In the genomic region with DNA sequence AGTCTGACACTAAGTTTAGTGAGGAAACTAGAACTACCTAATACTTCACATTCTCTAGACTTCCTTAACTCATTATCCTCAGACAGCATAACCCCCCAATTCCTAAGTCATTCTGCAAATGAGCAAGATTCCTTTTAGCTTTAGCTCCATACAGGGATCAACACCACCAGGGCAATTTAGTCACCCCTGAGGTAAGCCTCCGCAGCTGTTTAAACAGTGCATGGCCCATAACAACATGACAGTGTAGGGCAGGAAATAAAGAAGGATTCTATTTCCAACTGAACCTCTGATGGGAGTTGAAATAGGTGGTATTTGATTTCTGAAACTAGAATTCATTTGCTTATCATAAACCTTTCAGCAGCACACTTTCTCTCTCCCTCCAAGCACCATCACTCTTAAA, we compare ENCODE assay signal across 2 cellular contexts.
TF ChIP-seq lines count a peak whose summit lies in the region.

No MANE protein-coding gene starts in this region.

TF ChIP-seq in GM23338, 12 proteins besides CTCF, POLR2A, EP300 and RAD21 (continues in another document):
- TF ChIP-seq ZNF331 (CRISPR knock-in tag; IDR thresholded peaks at IDR 0.05; ENCODE audit: low read depth) (no peak), NANOG (IDR thresholded peaks at IDR 0.05; ENCODE audit: borderline replicate concordance) (no peak), CREB1 (CRISPR knock-in tag; IDR thresholded peaks at IDR 0.05; ENCODE audit: low read depth) (no peak), JUNB (IDR thresholded peaks at IDR 0.05; ENCODE audit: unreplicated experiment) (no peak), EZH2 (IDR thresholded peaks at IDR 0.05; ENCODE audit: low read depth, unreplicated experiment) (no peak), EZH2phosphoT487 (IDR thresholded peaks at IDR 0.05; ENCODE audit: unreplicated experiment) (no peak), STAT1 (IDR thresholded peaks at IDR 0.05; ENCODE audit: unreplicated experiment) (no peak)
- TF ChIP-seq, protein P1, sequence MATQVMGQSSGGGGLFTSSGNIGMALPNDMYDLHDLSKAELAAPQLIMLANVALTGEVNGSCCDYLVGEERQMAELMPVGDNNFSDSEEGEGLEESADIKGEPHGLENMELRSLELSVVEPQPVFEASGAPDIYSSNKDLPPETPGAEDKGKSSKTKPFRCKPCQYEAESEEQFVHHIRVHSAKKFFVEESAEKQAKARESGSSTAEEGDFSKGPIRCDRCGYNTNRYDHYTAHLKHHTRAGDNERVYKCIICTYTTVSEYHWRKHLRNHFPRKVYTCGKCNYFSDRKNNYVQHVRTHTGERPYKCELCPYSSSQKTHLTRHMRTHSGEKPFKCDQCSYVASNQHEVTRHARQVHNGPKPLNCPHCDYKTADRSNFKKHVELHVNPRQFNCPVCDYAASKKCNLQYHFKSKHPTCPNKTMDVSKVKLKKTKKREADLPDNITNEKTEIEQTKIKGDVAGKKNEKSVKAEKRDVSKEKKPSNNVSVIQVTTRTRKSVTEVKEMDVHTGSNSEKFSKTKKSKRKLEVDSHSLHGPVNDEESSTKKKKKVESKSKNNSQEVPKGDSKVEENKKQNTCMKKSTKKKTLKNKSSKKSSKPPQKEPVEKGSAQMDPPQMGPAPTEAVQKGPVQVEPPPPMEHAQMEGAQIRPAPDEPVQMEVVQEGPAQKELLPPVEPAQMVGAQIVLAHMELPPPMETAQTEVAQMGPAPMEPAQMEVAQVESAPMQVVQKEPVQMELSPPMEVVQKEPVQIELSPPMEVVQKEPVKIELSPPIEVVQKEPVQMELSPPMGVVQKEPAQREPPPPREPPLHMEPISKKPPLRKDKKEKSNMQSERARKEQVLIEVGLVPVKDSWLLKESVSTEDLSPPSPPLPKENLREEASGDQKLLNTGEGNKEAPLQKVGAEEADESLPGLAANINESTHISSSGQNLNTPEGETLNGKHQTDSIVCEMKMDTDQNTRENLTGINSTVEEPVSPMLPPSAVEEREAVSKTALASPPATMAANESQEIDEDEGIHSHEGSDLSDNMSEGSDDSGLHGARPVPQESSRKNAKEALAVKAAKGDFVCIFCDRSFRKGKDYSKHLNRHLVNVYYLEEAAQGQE (IDR thresholded peaks at IDR 0.05; ENCODE audit: unreplicated experiment) = no peak
- TF ChIP-seq, protein P2, sequence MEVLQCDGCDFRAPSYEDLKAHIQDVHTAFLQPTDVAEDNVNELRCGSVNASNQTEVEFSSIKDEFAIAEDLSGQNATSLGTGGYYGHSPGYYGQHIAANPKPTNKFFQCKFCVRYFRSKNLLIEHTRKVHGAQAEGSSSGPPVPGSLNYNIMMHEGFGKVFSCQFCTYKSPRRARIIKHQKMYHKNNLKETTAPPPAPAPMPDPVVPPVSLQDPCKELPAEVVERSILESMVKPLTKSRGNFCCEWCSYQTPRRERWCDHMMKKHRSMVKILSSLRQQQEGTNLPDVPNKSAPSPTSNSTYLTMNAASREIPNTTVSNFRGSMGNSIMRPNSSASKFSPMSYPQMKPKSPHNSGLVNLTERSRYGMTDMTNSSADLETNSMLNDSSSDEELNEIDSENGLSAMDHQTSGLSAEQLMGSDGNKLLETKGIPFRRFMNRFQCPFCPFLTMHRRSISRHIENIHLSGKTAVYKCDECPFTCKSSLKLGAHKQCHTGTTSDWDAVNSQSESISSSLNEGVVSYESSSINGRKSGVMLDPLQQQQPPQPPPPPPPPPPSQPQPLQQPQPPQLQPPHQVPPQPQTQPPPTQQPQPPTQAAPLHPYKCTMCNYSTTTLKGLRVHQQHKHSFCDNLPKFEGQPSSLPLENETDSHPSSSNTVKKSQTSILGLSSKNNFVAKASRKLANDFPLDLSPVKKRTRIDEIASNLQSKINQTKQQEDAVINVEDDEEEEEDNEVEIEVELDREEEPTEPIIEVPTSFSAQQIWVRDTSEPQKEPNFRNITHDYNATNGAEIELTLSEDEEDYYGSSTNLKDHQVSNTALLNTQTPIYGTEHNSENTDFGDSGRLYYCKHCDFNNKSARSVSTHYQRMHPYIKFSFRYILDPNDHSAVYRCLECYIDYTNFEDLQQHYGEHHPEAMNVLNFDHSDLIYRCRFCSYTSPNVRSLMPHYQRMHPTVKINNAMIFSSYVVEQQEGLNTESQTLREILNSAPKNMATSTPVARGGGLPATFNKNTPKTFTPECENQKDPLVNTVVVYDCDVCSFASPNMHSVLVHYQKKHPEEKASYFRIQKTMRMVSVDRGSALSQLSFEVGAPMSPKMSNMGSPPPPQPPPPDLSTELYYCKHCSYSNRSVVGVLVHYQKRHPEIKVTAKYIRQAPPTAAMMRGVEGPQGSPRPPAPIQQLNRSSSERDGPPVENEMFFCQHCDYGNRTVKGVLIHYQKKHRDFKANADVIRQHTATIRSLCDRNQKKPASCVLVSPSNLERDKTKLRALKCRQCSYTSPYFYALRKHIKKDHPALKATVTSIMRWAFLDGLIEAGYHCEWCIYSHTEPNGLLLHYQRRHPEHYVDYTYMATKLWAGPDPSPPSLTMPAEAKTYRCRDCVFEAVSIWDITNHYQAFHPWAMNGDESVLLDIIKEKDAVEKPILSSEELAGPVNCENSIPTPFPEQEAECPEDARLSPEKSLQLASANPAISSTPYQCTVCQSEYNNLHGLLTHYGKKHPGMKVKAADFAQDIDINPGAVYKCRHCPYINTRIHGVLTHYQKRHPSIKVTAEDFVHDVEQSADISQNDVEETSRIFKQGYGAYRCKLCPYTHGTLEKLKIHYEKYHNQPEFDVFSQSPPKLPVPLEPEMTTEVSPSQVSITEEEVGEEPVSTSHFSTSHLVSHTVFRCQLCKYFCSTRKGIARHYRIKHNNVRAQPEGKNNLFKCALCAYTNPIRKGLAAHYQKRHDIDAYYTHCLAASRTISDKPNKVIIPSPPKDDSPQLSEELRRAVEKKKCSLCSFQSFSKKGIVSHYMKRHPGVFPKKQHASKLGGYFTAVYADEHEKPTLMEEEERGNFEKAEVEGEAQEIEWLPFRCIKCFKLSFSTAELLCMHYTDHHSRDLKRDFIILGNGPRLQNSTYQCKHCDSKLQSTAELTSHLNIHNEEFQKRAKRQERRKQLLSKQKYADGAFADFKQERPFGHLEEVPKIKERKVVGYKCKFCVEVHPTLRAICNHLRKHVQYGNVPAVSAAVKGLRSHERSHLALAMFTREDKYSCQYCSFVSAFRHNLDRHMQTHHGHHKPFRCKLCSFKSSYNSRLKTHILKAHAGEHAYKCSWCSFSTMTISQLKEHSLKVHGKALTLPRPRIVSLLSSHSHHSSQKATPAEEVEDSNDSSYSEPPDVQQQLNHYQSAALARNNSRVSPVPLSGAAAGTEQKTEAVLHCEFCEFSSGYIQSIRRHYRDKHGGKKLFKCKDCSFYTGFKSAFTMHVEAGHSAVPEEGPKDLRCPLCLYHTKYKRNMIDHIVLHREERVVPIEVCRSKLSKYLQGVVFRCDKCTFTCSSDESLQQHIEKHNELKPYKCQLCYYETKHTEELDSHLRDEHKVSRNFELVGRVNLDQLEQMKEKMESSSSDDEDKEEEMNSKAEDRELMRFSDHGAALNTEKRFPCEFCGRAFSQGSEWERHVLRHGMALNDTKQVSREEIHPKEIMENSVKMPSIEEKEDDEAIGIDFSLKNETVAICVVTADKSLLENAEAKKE (CRISPR knock-in tag; IDR thresholded peaks at IDR 0.05) = no peak
- TF ChIP-seq, protein P3, sequence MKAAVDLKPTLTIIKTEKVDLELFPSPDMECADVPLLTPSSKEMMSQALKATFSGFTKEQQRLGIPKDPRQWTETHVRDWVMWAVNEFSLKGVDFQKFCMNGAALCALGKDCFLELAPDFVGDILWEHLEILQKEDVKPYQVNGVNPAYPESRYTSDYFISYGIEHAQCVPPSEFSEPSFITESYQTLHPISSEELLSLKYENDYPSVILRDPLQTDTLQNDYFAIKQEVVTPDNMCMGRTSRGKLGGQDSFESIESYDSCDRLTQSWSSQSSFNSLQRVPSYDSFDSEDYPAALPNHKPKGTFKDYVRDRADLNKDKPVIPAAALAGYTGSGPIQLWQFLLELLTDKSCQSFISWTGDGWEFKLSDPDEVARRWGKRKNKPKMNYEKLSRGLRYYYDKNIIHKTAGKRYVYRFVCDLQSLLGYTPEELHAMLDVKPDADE (IDR thresholded peaks at IDR 0.05) = no peak

TF ChIP-seq in H1, 55 proteins besides CTCF, POLR2A, EP300 and RAD21:
- TF ChIP-seq TAF7 (optimal IDR thresholded peaks at IDR 0.05; ENCODE audit: borderline replicate concordance, low read depth, low read length) = no peak
- TF ChIP-seq TCF12 (IDR thresholded peaks at IDR 0.05; ENCODE audit: low read depth, low read length) = 0 out of 2 replicates have a peak, but pooled peaks have one; percentile 21
- TF ChIP-seq NRF1 (IDR thresholded peaks at IDR 0.05; ENCODE audit: low read depth, low read length) = no peak
- TF ChIP-seq PHF8 (conservative IDR thresholded peaks at IDR 0.05; ENCODE audit: low read depth, low read length) = no peak
- no peak for TF ChIP-seq SP4 (IDR thresholded peaks at IDR 0.05; ENCODE audit: low read length)
